20 cellular contexts compared by ENCODE assay signal in genomic region chr4:100984901-100985300, GRCh38.
A peak's percentile ranks its signal among the peaks of the same experiment; 100 is the strongest.
DNase-seq lines count a peak whose midpoint lies in the region; ATAC-seq, FAIRE-seq and TF ChIP-seq lines count a peak whose summit lies in the region.
"Had no signal": no experiment of that assay in that cellular context is flagged by ENCODE, and none has a peak within 500 bp of the region (broad histone marks: within the 10 kb centered on the region; RNA-seq: fewer than 3 reads in every experiment).

No MANE protein-coding gene starts in this region.

- H3K4me1 Mint-ChIP-seq in mesothelial cell of epicardium, result peaks cover 31% of the 10 kb centered on the region
- H3K4me1 Mint-ChIP-seq: activated CD4-positive, alpha-beta T cell treated with anti-CD3 and anti-CD28 coated beads for 36 hours; T-helper 17 cell had no signal

- no peak for TF ChIP-seq POLR2A in endothelial cell of umbilical vein (IDR thresholded peaks at IDR 0.05; ENCODE audit: low read depth, low read length)

- POLR2A ChIA-PET in BJ (lab: Charles Lee) (no interaction called here), endothelial cell of umbilical vein (lab: Charles Lee) (no interaction called here)

- no peaks in the 10 kb centered on the region for H3K36me3 Mint-ChIP-seq in mesothelial cell of epicardium

- H3K27me3 ChIP-seq in BJ (ENCODE audit: control insufficient read depth, insufficient read depth, low read length) (no peaks in the 10 kb centered on the region), endothelial cell of umbilical vein (ENCODE audit: control insufficient read depth in 2 of 2, insufficient read depth in 2 of 2, low read length in 2 of 2) (no peaks in the 10 kb centered on the region)
- H3K27me3 ChIP-seq: BLaER1, esophagus squamous epithelium had no signal

- H3K4me1 ChIP-seq in endothelial cell of umbilical vein (ENCODE audit: control insufficient read depth, extremely low read depth, insufficient read depth, low read length), result no peaks in the 10 kb centered on the region
- H3K4me1 ChIP-seq: BLaER1 had no signal

- DNase-seq in BJ (ENCODE audit: low read depth) (peak; percentile 90), M059J (ENCODE audit: low read depth) (peak; percentile 73), endothelial cell of umbilical vein (ENCODE audit: low read depth, low spot score) (peak; percentile 17), mesothelial cell of epicardium (ENCODE audit: low spot score in 2 of 2, unreplicated experiment in 2 of 2) (no peak), NCI-H146 treated with DMSO at 0.1 percent for 48 hours (lab: John Stamatoyannopoulos, UW; ENCODE audit: unreplicated experiment) (no peak), NCI-H1930 (lab: John Stamatoyannopoulos, UW) (no peak)
- no peak for DNase-seq in activated effector memory CD4-positive, alpha-beta T cell treated with Interleukin-2 at 50 U/mL for 16 hours
- DNase-seq: activated CD4-positive, alpha-beta T cell treated with anti-CD3 and anti-CD28 coated beads for 36 hours; activated T-cell treated with anti-CD3 and anti-CD28 coated beads, Interleukin-2, amount 50 U/mL, for 24 hours; DMS53; esophagus squamous epithelium; KBM-7; midbrain; NCI-H1417 treated with DMSO at 0.1 percent for 48 hours; NCI-H526 treated with DMSO at 0.1 percent for 48 hours; T-helper 17 cell had no signal

- CTCF ChIA-PET in BJ (lab: Yijun Ruan, JAX) (interaction anchor here (0.6 kb wide), 1 partner anchor 809 kb away, joined by 4 read pairs; no protein-coding TSS in a partner anchor), endothelial cell of umbilical vein (lab: Charles Lee) (no interaction called here)

- FAIRE-seq in endothelial cell of umbilical vein (lab: Jason Lieb, UNC), result peak; percentile 77

- no peaks in the 10 kb centered on the region for H3K9me1 ChIP-seq in endothelial cell of umbilical vein (replicated peaks; ENCODE audit: control insufficient read depth, extremely low read depth, insufficient read depth, low read length)

- no peaks in the 10 kb centered on the region for H4K20me1 ChIP-seq in endothelial cell of umbilical vein (replicated peaks; ENCODE audit: control insufficient read depth, extremely low read depth, insufficient read depth, low read length)
- H4K20me1 ChIP-seq: BLaER1 had no signal

- BruUV-seq in endothelial cell of umbilical vein (replicated peaks; lab: Mats Ljungman, UMichigan), result no TSS peak

- no peaks in the 10 kb centered on the region for H3K79me2 ChIP-seq in endothelial cell of umbilical vein (ENCODE audit: control insufficient read depth, insufficient read depth, low read length)

- H3K4me3 ChIP-seq in BJ (ENCODE audit: low read depth, low read length), result no peak overlapping the region
- no peak overlapping the region for H3K4me3 ChIP-seq in endothelial cell of umbilical vein (replicated peaks in 1 of 3; ENCODE audit: insufficient read depth in 1 of 3, low read depth in 1 of 3, low read length in 3 of 3)
- H3K4me3 ChIP-seq: BLaER1, esophagus squamous epithelium had no signal

- no peak overlapping the region for H3K4me2 ChIP-seq in endothelial cell of umbilical vein (ENCODE audit: insufficient read depth, low read length)
- H3K4me2 ChIP-seq: BLaER1 had no signal

- no peak for TF ChIP-seq CTCF in BJ (IDR thresholded peaks at IDR 0.05; ENCODE audit: insufficient read depth, low read depth, low read length)
- no peak for TF ChIP-seq CTCF in endothelial cell of umbilical vein (IDR thresholded peaks at IDR 0.05; ENCODE audit: extremely low read depth in 1 of 2, insufficient read depth in 1 of 2, low read depth in 1 of 2, low read length in 2 of 2)
- no peak for TF ChIP-seq CTCF in mesothelial cell of epicardium (IDR thresholded peaks at IDR 0.05; ENCODE audit: unreplicated experiment)

- ATAC-seq in HG02884 (IDR thresholded peaks at IDR 0.05; ENCODE audit: unreplicated experiment), result no peak
- ATAC-seq: activated CD4-positive, alpha-beta T cell treated with anti-CD3 and anti-CD28 coated beads for 36 hours; T-helper 17 cell had no signal

- dilution Hi-C loops in endothelial cell of umbilical vein (cut with MboI; ENCODE audit: extremely low pct_ligation_motif_present, low sequenced_read_pairs), result no loop called here

- no peak overlapping the region for H3K9ac ChIP-seq in endothelial cell of umbilical vein (replicated peaks; ENCODE audit: extremely low read depth, insufficient read depth, low read length)
- H3K9ac ChIP-seq: BLaER1 had no signal

- H3K27ac Mint-ChIP-seq in mesothelial cell of epicardium, result peak overlapping the region; percentile 43
- H3K27ac Mint-ChIP-seq: activated CD4-positive, alpha-beta T cell treated with anti-CD3 and anti-CD28 coated beads for 36 hours; activated T-cell treated with anti-CD3 and anti-CD28 coated beads, Interleukin-2, amount 50 U/mL, for 24 hours; dendritic cell treated with granulocyte-macrophage colony-stimulating factor and Interleukin-4, amounts not matched to agents 40 ng/mL and 50 ng/mL, for 4 days; T-helper 17 cell had no signal

- H3K36me3 ChIP-seq in BJ (ENCODE audit: control insufficient read depth, insufficient read depth, low read length) (no peaks in the 10 kb centered on the region), endothelial cell of umbilical vein (ENCODE audit: control insufficient read depth in 2 of 2, extremely low read depth in 1 of 2, insufficient read depth in 2 of 2, low read length in 2 of 2) (no peaks in the 10 kb centered on the region)
- H3K36me3 ChIP-seq: BLaER1, esophagus squamous epithelium had no signal

- H3K9me3 ChIP-seq in endothelial cell of umbilical vein (replicated peaks; ENCODE audit: control insufficient read depth, insufficient read depth, low read length), result no peaks in the 10 kb centered on the region
- H3K9me3 ChIP-seq: BLaER1 had no signal

- H3K27ac ChIP-seq in endothelial cell of umbilical vein (ENCODE audit: insufficient read depth, low read depth, low read length), result no peak overlapping the region
- H3K27ac ChIP-seq: BLaER1, esophagus squamous epithelium, RWPE1 had no signal

- no peak overlapping the region for H2AFZ ChIP-seq in endothelial cell of umbilical vein (ENCODE audit: low read depth, low read length)

- no peak overlapping the region for H3K4me3 Mint-ChIP-seq in mesothelial cell of epicardium
- H3K4me3 Mint-ChIP-seq: activated CD4-positive, alpha-beta T cell treated with anti-CD3 and anti-CD28 coated beads for 36 hours; activated T-cell treated with anti-CD3 and anti-CD28 coated beads, Interleukin-2, amount 50 U/mL, for 24 hours; dendritic cell treated with granulocyte-macrophage colony-stimulating factor and Interleukin-4, amounts not matched to agents 40 ng/mL and 50 ng/mL, for 4 days; T-helper 17 cell had no signal

- no peaks in the 10 kb centered on the region for H3K27me3 Mint-ChIP-seq in mesothelial cell of epicardium (ENCODE audit: low read depth)
- H3K27me3 Mint-ChIP-seq: activated CD4-positive, alpha-beta T cell treated with anti-CD3 and anti-CD28 coated beads for 36 hours; activated T-cell treated with anti-CD3 and anti-CD28 coated beads, Interleukin-2, amount 50 U/mL, for 24 hours; dendritic cell treated with granulocyte-macrophage colony-stimulating factor and Interleukin-4, amounts not matched to agents 40 ng/mL and 50 ng/mL, for 4 days; T-helper 17 cell had no signal

- no peaks in the 10 kb centered on the region for H3K9me3 Mint-ChIP-seq in mesothelial cell of epicardium
- H3K9me3 Mint-ChIP-seq: activated T-cell treated with anti-CD3 and anti-CD28 coated beads, Interleukin-2, amount 50 U/mL, for 24 hours; dendritic cell treated with granulocyte-macrophage colony-stimulating factor and Interleukin-4, amounts not matched to agents 40 ng/mL and 50 ng/mL, for 4 days had no signal

- intact Hi-C loops in endothelial cell of umbilical vein (cut with micrococcal nuclease), result no loop called here

TF ChIP-seq in endothelial cell of umbilical vein, 7 proteins besides CTCF, POLR2A, EP300 and RAD21:
- TF ChIP-seq POLR2AphosphoS5 (IDR thresholded peaks at IDR 0.05; ENCODE audit: insufficient read depth, low read depth, low read length), result no peak
- TF ChIP-seq MYC (IDR thresholded peaks at IDR 0.05; ENCODE audit: low read depth, low read length), result no peak
- TF ChIP-seq JUN (IDR thresholded peaks at IDR 0.05; ENCODE audit: borderline replicate concordance, insufficient read depth, insufficient read length, low read depth), result no peak
- TF ChIP-seq GATA2 (IDR thresholded peaks at IDR 0.05; ENCODE audit: insufficient read depth, insufficient read length, low read depth, low read length), result no peak
- TF ChIP-seq FOS (IDR thresholded peaks at IDR 0.05; ENCODE audit: borderline replicate concordance, insufficient read depth, low read length), result no peak
- no peak for TF ChIP-seq MAX (IDR thresholded peaks at IDR 0.05; ENCODE audit: insufficient read depth, insufficient read length)
- TF ChIP-seq EZH2 (IDR thresholded peaks at IDR 0.05; ENCODE audit: borderline replicate concordance, low read depth, low read length, severe bottlenecking), result no peak

Comparison
In these comparisons a context has a peak if more than half of its experiments do, and no peak if none do; other contexts are left out.
1. DNase-seq: peak in BJ (single experiment), M059J (single experiment) and endothelial cell of umbilical vein (single experiment); none in mesothelial cell of epicardium (0 of 2), activated effector memory CD4-positive, alpha-beta T cell treated with Interleukin-2 at 50 U/mL for 16 hours (single experiment), NCI-H146 treated with DMSO at 0.1 percent for 48 hours (single experiment) and NCI-H1930 (0 of 2).